ENCODE assay signal across 16 cellular contexts in the genomic region with DNA sequence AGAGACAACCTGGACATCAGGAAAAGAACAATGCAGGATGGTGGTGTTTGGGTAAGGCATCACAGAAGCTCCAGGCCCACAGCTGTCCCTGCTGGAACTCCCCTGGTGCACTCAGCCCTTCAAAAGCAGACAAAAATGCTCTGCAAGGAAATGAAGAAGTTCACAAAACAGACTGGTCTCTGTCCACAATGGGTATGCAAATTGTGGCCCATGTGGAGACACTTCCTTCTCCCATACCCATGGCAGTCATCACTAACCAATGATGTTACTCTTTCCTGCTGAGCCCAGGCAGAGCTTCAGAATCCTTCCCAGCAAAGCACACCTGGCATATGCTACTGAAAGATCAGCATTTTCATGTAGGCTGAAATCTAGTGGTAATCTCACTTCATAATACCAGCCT. TPM values are rescaled to one million over a fixed set of nuclear protein-coding genes. Genes with fewer than 3 reads are reported as not detected.
DNase-seq lines count a peak whose midpoint lies in the region; ATAC-seq, FAIRE-seq and TF ChIP-seq lines count a peak whose summit lies in the region.
"Had no signal": no experiment of that assay in that cellular context is flagged by ENCODE, and none has a peak within 500 bp of the region (broad histone marks: within the 10 kb centered on the region; RNA-seq: fewer than 3 reads in every experiment).

No MANE protein-coding gene starts in this region.

- no peaks in the 10 kb centered on the region for H3K36me3 ChIP-seq in OCI-LY3 (replicated peaks; ENCODE audit: low read depth, low read length)
- H3K36me3 ChIP-seq: tibial artery had no signal

- FAIRE-seq in GM12891 (lab: Jason Lieb, UNC), result peak; percentile 61
- FAIRE-seq: G401.6 had no signal

- peaks cover 6% of the 10 kb centered on the region for H3K4me1 Mint-ChIP-seq in stimulated activated effector memory CD8-positive, alpha-beta T cell treated with anti-CD3 and anti-CD28 coated beads, Interleukin-12 subunit alpha, Interleukin-12 subunit beta, amount 100 ng/mL, for 72 hours
- peaks cover 31% of the 10 kb centered on the region for H3K4me1 Mint-ChIP-seq in mesothelial cell of epicardium
- H3K4me1 Mint-ChIP-seq: activated naive CD8-positive, alpha-beta T cell treated with anti-CD3 and anti-CD28 coated beads, Interleukin-2, amount 50 U/mL, for 24 hours; T-cell had no signal

- H3K4me3 ChIP-seq in OCI-LY3 (ENCODE audit: low read length), result no peak overlapping the region
- H3K4me3 ChIP-seq: dorsolateral prefrontal cortex, psoas muscle, tibial artery had no signal

- no peaks in the 10 kb centered on the region for H3K27me3 ChIP-seq in OCI-LY3 (ENCODE audit: low read depth, low read length)
- H3K27me3 ChIP-seq: dorsolateral prefrontal cortex, tibial artery had no signal

- no peak overlapping the region for H3K27ac Mint-ChIP-seq in stimulated activated effector memory CD8-positive, alpha-beta T cell treated with anti-CD3 and anti-CD28 coated beads, Interleukin-12 subunit alpha, Interleukin-12 subunit beta, amount 100 ng/mL, for 72 hours
- no peak overlapping the region for H3K27ac Mint-ChIP-seq in mesothelial cell of epicardium
- H3K27ac Mint-ChIP-seq: activated CD8-positive, alpha-beta T cell treated with anti-CD3 and anti-CD28 coated beads, Interleukin-2, amount 10 ng/mL, durations not matched to agents 7 days and 5 days; activated naive CD8-positive, alpha-beta T cell treated with anti-CD3 and anti-CD28 coated beads, Interleukin-2, amount 50 U/mL, for 24 hours; T-cell had no signal

- H3K9me3 ChIP-seq in OCI-LY3 (ENCODE audit: insufficient read depth, low read length), result no peaks in the 10 kb centered on the region
- H3K9me3 ChIP-seq: psoas muscle, tibial artery had no signal

- H3K27me3 Mint-ChIP-seq in mesothelial cell of epicardium (ENCODE audit: low read depth), result no peaks in the 10 kb centered on the region
- H3K27me3 Mint-ChIP-seq: activated naive CD8-positive, alpha-beta T cell treated with anti-CD3 and anti-CD28 coated beads, Interleukin-2, amount 50 U/mL, for 24 hours had no signal

- H3K4me3 Mint-ChIP-seq in stimulated activated effector memory CD8-positive, alpha-beta T cell treated with anti-CD3 and anti-CD28 coated beads, Interleukin-12 subunit alpha, Interleukin-12 subunit beta, amount 100 ng/mL, for 72 hours, result no peak overlapping the region
- no peak overlapping the region for H3K4me3 Mint-ChIP-seq in mesothelial cell of epicardium
- H3K4me3 Mint-ChIP-seq: activated CD8-positive, alpha-beta T cell treated with anti-CD3 and anti-CD28 coated beads, Interleukin-2, amount 10 ng/mL, durations not matched to agents 7 days and 5 days; activated naive CD8-positive, alpha-beta T cell treated with anti-CD3 and anti-CD28 coated beads, Interleukin-2, amount 50 U/mL, for 24 hours; T-cell had no signal

- H4K20me1 ChIP-seq in OCI-LY3 (ENCODE audit: insufficient read depth, low read length), result no peaks in the 10 kb centered on the region

- no peak for TF ChIP-seq CTCF in OCI-LY3 (IDR thresholded peaks at IDR 0.05; ENCODE audit: low read depth, low read length)
- TF ChIP-seq CTCF in mesothelial cell of epicardium (IDR thresholded peaks at IDR 0.05; ENCODE audit: unreplicated experiment), result no peak

- 0 out of 2 replicates have a peak overlapping the region, but pooled peaks have one; percentile 19 for H3K27ac ChIP-seq in OCI-LY3 (ENCODE audit: low read length)
- H3K27ac ChIP-seq: dorsolateral prefrontal cortex, psoas muscle, tibial artery had no signal

- ATAC-seq in GM21360 (IDR thresholded peaks at IDR 0.05; ENCODE audit: unreplicated experiment), result peak; percentile 73
- ATAC-seq in HG03025 (IDR thresholded peaks at IDR 0.05; ENCODE audit: low FRiP score, unreplicated experiment), result peak; percentile 62
- ATAC-seq in stimulated activated effector memory CD8-positive, alpha-beta T cell treated with anti-CD3 and anti-CD28 coated beads, Interleukin-12 subunit alpha, Interleukin-12 subunit beta, amount 100 ng/mL, for 72 hours, result no peak
- ATAC-seq: activated CD8-positive, alpha-beta T cell treated with anti-CD3 and anti-CD28 coated beads, Interleukin-2, amount 10 ng/mL, durations not matched to agents 7 days and 5 days; activated naive CD8-positive, alpha-beta T cell treated with anti-CD3 and anti-CD28 coated beads, Interleukin-2, amount 50 U/mL, for 24 hours; psoas muscle; T-cell had no signal

- peaks cover 28% of the 10 kb centered on the region for H3K4me1 ChIP-seq in OCI-LY3 (ENCODE audit: low read length)

- DNase-seq in GM12891 (ENCODE audit: insufficient read length, low spot score) (no peak), HT-29 (ENCODE audit: low spot score) (no peak), mesothelial cell of epicardium (ENCODE audit: low spot score in 2 of 2, unreplicated experiment in 2 of 2) (no peak), SKM-1 (lab: John Stamatoyannopoulos, UW; ENCODE audit: unreplicated experiment) (no peak)
- no peak for DNase-seq in stimulated activated effector memory CD8-positive, alpha-beta T cell treated with anti-CD3 and anti-CD28 coated beads, Interleukin-12 subunit alpha, Interleukin-12 subunit beta, amount 100 ng/mL, for 72 hours (ENCODE audit: low spot score in 2 of 2)
- DNase-seq: activated CD8-positive, alpha-beta T cell treated with anti-CD3 and anti-CD28 coated beads, Interleukin-2, amount 10 ng/mL, durations not matched to agents 7 days and 5 days; activated naive CD8-positive, alpha-beta T cell treated with anti-CD3 and anti-CD28 coated beads, Interleukin-2, amount 50 U/mL, for 24 hours; dorsolateral prefrontal cortex; NCI-H774; psoas muscle; T-cell had no signal

- no peak for TF ChIP-seq POLR2A in GM12891 (IDR thresholded peaks at IDR 0.05; ENCODE audit: low read depth, low read length)

- no peak overlapping the region for H2AFZ ChIP-seq in OCI-LY3 (ENCODE audit: low read depth, low read length)

- H3K9ac ChIP-seq in OCI-LY3 (ENCODE audit: low read length), result no peak overlapping the region

- no peaks in the 10 kb centered on the region for H3K36me3 Mint-ChIP-seq in stimulated activated effector memory CD8-positive, alpha-beta T cell treated with anti-CD3 and anti-CD28 coated beads, Interleukin-12 subunit alpha, Interleukin-12 subunit beta, amount 100 ng/mL, for 72 hours
- no peaks in the 10 kb centered on the region for H3K36me3 Mint-ChIP-seq in mesothelial cell of epicardium
- H3K36me3 Mint-ChIP-seq: T-cell had no signal

- no peaks in the 10 kb centered on the region for H3K9me3 Mint-ChIP-seq in stimulated activated effector memory CD8-positive, alpha-beta T cell treated with anti-CD3 and anti-CD28 coated beads, Interleukin-12 subunit alpha, Interleukin-12 subunit beta, amount 100 ng/mL, for 72 hours
- H3K9me3 Mint-ChIP-seq in mesothelial cell of epicardium, result no peaks in the 10 kb centered on the region
- H3K9me3 Mint-ChIP-seq: activated naive CD8-positive, alpha-beta T cell treated with anti-CD3 and anti-CD28 coated beads, Interleukin-2, amount 50 U/mL, for 24 hours; T-cell had no signal

- H3K79me2 ChIP-seq in OCI-LY3 (ENCODE audit: low read length), result no peaks in the 10 kb centered on the region

- peak overlapping the region; percentile 23; the same call in 1 of the 2 replicates for H3K4me2 ChIP-seq in OCI-LY3 (ENCODE audit: low read length)

TF ChIP-seq in GM12891, 5 proteins besides CTCF, POLR2A, EP300 and RAD21:
- TF ChIP-seq PAX5 (IDR thresholded peaks at IDR 0.05; ENCODE audit: insufficient read depth, low read length, severe bottlenecking) (no peak), POU2F2 (IDR thresholded peaks at IDR 0.05; ENCODE audit: low read depth, low read length) (peak; percentile 93), SPI1 (IDR thresholded peaks at IDR 0.05; ENCODE audit: low read depth, low read length) (peak; percentile 60)
TF ChIP-seq in GM12891: peak in this region for 2.

RNA-seq across cellular contexts. Expression of a gene that starts 42.6 kb away (rescaled TPM):
- polyA plus RNA-seq in GM12891 (2012; ENCODE audit: low read depth, missing spikeins), result 0.22 TPM
- total RNA-seq in HT-29 (2014; rRNA removed; shearing (Covaris generic)), result 44.4 and 45.3 TPM in 2 replicates
- total RNA-seq in mesothelial cell of epicardium, result 33.1 to 34.5 TPM (median 33.8 TPM) in 3 replicates
- total RNA-seq: activated CD8-positive, alpha-beta T cell treated with anti-CD3 and anti-CD28 coated beads, Interleukin-2, amount 10 ng/mL, durations not matched to agents 7 days and 5 days had no signal

RNA-seq across cellular contexts. Expression of a gene that starts 55.1 kb away (rescaled TPM):
- polyA plus RNA-seq in GM12891 (2012; ENCODE audit: low read depth, missing spikeins), result 5.0 TPM
- not detected in 2 replicates for total RNA-seq in HT-29 (2014; rRNA removed; shearing (Covaris generic))
- total RNA-seq in mesothelial cell of epicardium, result 7.0 to 7.9 TPM (median 7.1 TPM) in 3 replicates
